11 cellular contexts compared by ENCODE assay signal in genomic region chr15:63718590-63719035, GRCh38.
DNase-seq lines count a peak whose midpoint lies in the region; ATAC-seq and TF ChIP-seq lines count a peak whose summit lies in the region.
"Had no signal": no experiment of that assay in that cellular context is flagged by ENCODE, and none has a peak within 500 bp of the region (broad histone marks: within the 10 kb centered on the region; RNA-seq: fewer than 3 reads in every experiment).

No MANE protein-coding gene starts in this region.

- H3K4me3 ChIP-seq in AG09309 (ENCODE audit: control insufficient read depth, low read depth, low read length) (no peak overlapping the region), epithelial cell of esophagus (ENCODE audit: low read length) (no peak overlapping the region)

- ATAC-seq in HG03354 (IDR thresholded peaks at IDR 0.05; ENCODE audit: poor library complexity, severe bottlenecking, unreplicated experiment) (no peak), HG03342 (IDR thresholded peaks at IDR 0.05; ENCODE audit: unreplicated experiment) (no peak), GM19395 (IDR thresholded peaks at IDR 0.05; ENCODE audit: unreplicated experiment) (no peak)

- DNase-seq in AG09309 (ENCODE audit: low read depth) (peak; percentile 40), LHCN-M2 (ENCODE audit: low read depth) (peak; percentile 61), epithelial cell of esophagus (ENCODE audit: low read depth) (peak; percentile 72), myocyte (ENCODE audit: low read depth) (peak; percentile 6)
- DNase-seq in stimulated activated CD4-positive, alpha-beta T cell treated with anti-CD3 and anti-CD28 coated beads, Interleukin-4, amount 100 ng/mL, for 24 hours: no peak
- DNase-seq: activated CD4-positive, alpha-beta memory T cell treated with anti-CD3 and anti-CD28 coated beads, Interleukin-2, amount 10 ng/mL, durations not matched to agents 7 days and 5 days; COR-L47; NCI-H345 had no signal

- TF ChIP-seq CTCF in AG09309 (IDR thresholded peaks at IDR 0.05; ENCODE audit: control insufficient read depth, insufficient read depth, low read depth, low read length, missing control alignments): no peak
- TF ChIP-seq CTCF in epithelial cell of esophagus (IDR thresholded peaks at IDR 0.05; ENCODE audit: insufficient read depth, low read depth, low read length, missing control alignments): no peak
